Comparison of ENCODE assay signal across 1 cellular context in genomic region chr4:8866828-8867623, GRCh38.
A peak's percentile ranks its signal among the peaks of the same experiment; 100 is the strongest.
TF ChIP-seq lines count a peak whose summit lies in the region.

No MANE protein-coding gene starts in this region.

TF ChIP-seq in HepG2, 621 proteins besides CTCF, POLR2A, EP300 and RAD21:
- TF ChIP-seq EZH2 (conservative IDR thresholded peaks at IDR 0.05; ENCODE audit: low read depth, low read length) (0 out of 2 replicates have a peak, but pooled peaks have one; percentile 78), ZMYM3 (CRISPR knock-in tag; IDR thresholded peaks at IDR 0.05) (no peak)
